Comparison of ENCODE assay signal across 1 cellular context in the genomic region with DNA sequence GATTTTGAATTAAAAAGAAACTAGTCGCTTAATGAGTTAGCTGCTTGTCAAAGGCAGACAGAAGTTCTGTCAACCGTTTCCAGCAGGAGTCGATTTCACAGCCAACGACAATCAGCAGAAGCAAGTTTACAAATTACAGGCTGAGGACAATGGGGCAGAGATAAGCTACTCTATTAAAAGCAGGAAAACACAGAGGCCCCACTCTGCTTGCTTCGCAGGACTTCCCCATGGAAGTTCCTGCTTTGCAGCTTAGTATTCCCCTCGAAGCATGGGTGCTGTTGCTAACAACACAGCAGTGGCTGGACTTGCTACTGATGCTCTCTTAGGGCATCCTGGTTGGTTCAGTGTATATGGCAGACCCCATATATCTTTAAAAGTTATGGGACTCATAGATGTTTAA.
TF ChIP-seq lines count a peak whose summit lies in the region.

No MANE protein-coding gene starts in this region.

TF ChIP-seq in HEK293, 187 proteins besides CTCF, POLR2A, EP300 and RAD21 (continued from another document):
- TF ChIP-seq ZNF2 (tag by site-specific recombination; IDR thresholded peaks at IDR 0.05) (no peak), GFI1B (tag by site-specific recombination; IDR thresholded peaks at IDR 0.05) (no peak), ZFHX2 (tag by site-specific recombination; conservative IDR thresholded peaks at IDR 0.05) (no peak), ZNF571 (tag by site-specific recombination; IDR thresholded peaks at IDR 0.05) (no peak), TRIM28 (IDR thresholded peaks at IDR 0.05; ENCODE audit: borderline replicate concordance, low read length) (peak; percentile 54; the same call in 1 of the 2 replicates), SP7 (tag by site-specific recombination; IDR thresholded peaks at IDR 0.05) (peak; percentile 54; the same call in 1 of the 2 replicates), BCL6B (tag by site-specific recombination; IDR thresholded peaks at IDR 0.05) (no peak), ZNF292 (tag by site-specific recombination; IDR thresholded peaks at IDR 0.05; ENCODE audit: borderline replicate concordance, low read depth) (no peak), ZNF19 (tag by site-specific recombination; IDR thresholded peaks at IDR 0.05; ENCODE audit: low read depth) (no peak), FEZF1 (tag by site-specific recombination; IDR thresholded peaks at IDR 0.05) (no peak), ZNF473 (tag by site-specific recombination; IDR thresholded peaks at IDR 0.05) (no peak), ZFP37 (tag by site-specific recombination; IDR thresholded peaks at IDR 0.05) (no peak), SCRT1 (tag by site-specific recombination; IDR thresholded peaks at IDR 0.05; ENCODE audit: borderline replicate concordance) (no peak), ZBTB17 (tag by site-specific recombination; IDR thresholded peaks at IDR 0.05) (0 out of 2 replicates have a peak, but pooled peaks have one; percentile 18), AEBP2 (tag by site-specific recombination; IDR thresholded peaks at IDR 0.05; ENCODE audit: borderline replicate concordance) (no peak), ZNF394 (tag by site-specific recombination; IDR thresholded peaks at IDR 0.05; ENCODE audit: borderline replicate concordance) (peak; percentile 27; the same call in 1 of the 2 replicates), OSR2 (tag by site-specific recombination; IDR thresholded peaks at IDR 0.05) (peak; percentile 88), SALL2 (tag by site-specific recombination; IDR thresholded peaks at IDR 0.05; ENCODE audit: borderline replicate concordance) (no peak), ZBTB11 (tag by site-specific recombination; conservative IDR thresholded peaks at IDR 0.05; ENCODE audit: low read depth) (no peak), ZNF645 (tag by site-specific recombination; IDR thresholded peaks at IDR 0.05) (no peak)
- TF ChIP-seq, protein P1, sequence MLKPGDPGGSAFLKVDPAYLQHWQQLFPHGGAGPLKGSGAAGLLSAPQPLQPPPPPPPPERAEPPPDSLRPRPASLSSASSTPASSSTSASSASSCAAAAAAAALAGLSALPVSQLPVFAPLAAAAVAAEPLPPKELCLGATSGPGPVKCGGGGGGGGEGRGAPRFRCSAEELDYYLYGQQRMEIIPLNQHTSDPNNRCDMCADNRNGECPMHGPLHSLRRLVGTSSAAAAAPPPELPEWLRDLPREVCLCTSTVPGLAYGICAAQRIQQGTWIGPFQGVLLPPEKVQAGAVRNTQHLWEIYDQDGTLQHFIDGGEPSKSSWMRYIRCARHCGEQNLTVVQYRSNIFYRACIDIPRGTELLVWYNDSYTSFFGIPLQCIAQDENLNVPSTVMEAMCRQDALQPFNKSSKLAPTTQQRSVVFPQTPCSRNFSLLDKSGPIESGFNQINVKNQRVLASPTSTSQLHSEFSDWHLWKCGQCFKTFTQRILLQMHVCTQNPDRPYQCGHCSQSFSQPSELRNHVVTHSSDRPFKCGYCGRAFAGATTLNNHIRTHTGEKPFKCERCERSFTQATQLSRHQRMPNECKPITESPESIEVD (tag by site-specific recombination; IDR thresholded peaks at IDR 0.05) = peak; percentile 69
- TF ChIP-seq, protein P2, sequence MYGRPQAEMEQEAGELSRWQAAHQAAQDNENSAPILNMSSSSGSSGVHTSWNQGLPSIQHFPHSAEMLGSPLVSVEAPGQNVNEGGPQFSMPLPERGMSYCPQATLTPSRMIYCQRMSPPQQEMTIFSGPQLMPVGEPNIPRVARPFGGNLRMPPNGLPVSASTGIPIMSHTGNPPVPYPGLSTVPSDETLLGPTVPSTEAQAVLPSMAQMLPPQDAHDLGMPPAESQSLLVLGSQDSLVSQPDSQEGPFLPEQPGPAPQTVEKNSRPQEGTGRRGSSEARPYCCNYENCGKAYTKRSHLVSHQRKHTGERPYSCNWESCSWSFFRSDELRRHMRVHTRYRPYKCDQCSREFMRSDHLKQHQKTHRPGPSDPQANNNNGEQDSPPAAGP (tag by site-specific recombination; IDR thresholded peaks at IDR 0.05) = no peak
TF ChIP-seq in HEK293: peak in this region for 7.
